ENCODE assay signal across 1 cellular context in the genomic region with DNA sequence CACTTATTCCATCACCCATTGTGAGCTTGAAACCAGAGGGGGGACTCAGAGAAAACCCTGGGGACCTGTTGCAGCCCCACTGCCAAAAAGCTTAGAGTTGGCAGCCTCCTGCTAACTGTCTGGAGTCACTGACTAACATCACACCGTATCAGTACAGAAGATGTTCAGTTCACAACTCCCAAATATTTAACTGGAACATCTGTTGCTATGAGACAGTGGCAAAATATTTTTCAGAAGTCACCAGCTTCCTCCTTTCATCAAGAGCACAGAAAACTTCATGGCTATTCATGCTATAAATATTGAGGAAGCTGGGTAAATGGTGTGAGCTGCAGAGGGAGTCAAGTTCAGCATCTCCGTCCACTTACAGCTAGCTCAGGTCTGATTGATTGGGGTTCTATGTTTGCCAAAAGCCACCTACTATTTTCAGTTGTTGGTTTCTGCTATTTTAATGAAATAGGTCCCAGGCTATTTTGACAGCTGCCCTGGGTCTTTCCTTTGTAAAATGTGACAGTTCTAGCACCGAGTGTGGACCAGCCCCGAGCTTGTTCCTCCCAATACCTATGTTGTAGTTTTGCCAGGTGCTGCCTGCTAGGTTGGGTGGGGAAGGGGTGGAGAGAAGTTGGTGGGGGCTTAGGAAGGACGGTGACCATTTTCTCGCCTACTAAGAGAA.
TF ChIP-seq lines count a peak whose summit lies in the region.

No MANE protein-coding gene starts in this region.

TF ChIP-seq in IMR-90, 13 proteins besides CTCF, POLR2A, EP300 and RAD21 (continued from another document):
- 0 out of 2 replicates have a peak, but pooled peaks have one; percentile 12 for TF ChIP-seq RFX5 (IDR thresholded peaks at IDR 0.05; ENCODE audit: low read depth, low read length)
TF ChIP-seq in IMR-90: peak in this region for 1.
